18 cellular contexts compared by ENCODE assay signal in the genomic region with DNA sequence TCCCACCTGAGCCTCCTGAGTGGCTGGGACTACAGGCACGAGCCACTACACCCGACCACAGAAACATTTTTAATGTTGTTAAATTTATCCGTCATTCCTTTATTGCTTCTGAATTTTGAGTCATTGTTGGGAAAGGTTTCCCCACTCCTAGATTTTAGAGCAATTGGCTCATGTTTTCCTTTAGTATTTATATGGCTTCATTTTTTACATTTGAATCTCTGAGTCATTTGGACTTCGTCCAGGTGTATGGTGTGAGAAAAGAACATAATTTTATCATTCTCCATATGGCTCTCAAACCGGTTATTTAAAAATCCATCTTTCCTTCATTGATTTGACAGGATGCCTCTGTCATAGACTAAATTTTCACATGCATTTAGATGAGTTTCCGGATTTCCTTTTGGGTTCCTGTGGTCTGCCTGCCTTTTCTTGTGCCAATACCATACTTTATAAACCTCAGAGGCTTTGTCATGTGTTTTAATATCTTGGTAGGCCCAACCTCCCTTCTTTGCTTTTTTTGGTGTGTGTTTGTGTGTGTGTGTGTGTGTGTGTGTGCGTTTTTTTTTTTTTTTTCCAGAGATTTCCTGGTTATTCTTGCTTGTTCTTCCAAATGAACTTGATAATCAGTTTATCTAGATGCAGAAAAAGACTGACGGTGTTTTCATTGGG. TPM values are rescaled to one million over a fixed set of nuclear protein-coding genes. Genes with fewer than 3 reads are reported as not detected.
DNase-seq lines count a peak whose midpoint lies in the region; ATAC-seq and TF ChIP-seq lines count a peak whose summit lies in the region.
"Had no signal": no experiment of that assay in that cellular context is flagged by ENCODE, and none has a peak within 500 bp of the region (broad histone marks: within the 10 kb centered on the region; RNA-seq: fewer than 3 reads in every experiment).

No MANE protein-coding gene starts in this region.

- POLR2A ChIA-PET in AG04450 (lab: Yijun Ruan, JAX), result no interaction called here

- H3K27me3 ChIP-seq in AG04450 (ENCODE audit: control insufficient read depth, insufficient read depth, low read length) (peaks cover 26% of the 10 kb centered on the region), adipocyte (replicated peaks; ENCODE audit: control insufficient read depth, insufficient read depth, low read length) (peaks cover 20% of the 10 kb centered on the region)
- H3K27me3 ChIP-seq: gastroesophageal sphincter, upper lobe of left lung had no signal

- H3K36me3 ChIP-seq in adipocyte (ENCODE audit: control insufficient read depth, insufficient read depth, low read length, severe bottlenecking), result no peaks in the 10 kb centered on the region
- H3K36me3 ChIP-seq: gastroesophageal sphincter, upper lobe of left lung had no signal

- H3K4me3 ChIP-seq in AG04450 (ENCODE audit: low read depth, low read length) (no peak overlapping the region), adipocyte (ENCODE audit: low read length) (no peak overlapping the region), fibroblast of the aortic adventitia (ENCODE audit: low read depth, low read length) (no peak overlapping the region)
- H3K4me3 ChIP-seq: gastroesophageal sphincter, upper lobe of left lung had no signal

- H3K4me1 ChIP-seq in adipocyte (ENCODE audit: control insufficient read depth, insufficient read depth, low read length), result no peaks in the 10 kb centered on the region
- H3K4me1 ChIP-seq: gastroesophageal sphincter, upper lobe of left lung had no signal

- peaks cover 20% of the 10 kb centered on the region for H3K9me3 ChIP-seq in AG04450 (ENCODE audit: control insufficient read depth, insufficient read depth, low read length)
- H3K9me3 ChIP-seq in adipocyte (ENCODE audit: control insufficient read depth, low read length), result peaks cover 24% of the 10 kb centered on the region

- DNase-seq in AG04450 (ENCODE audit: low read depth, low spot score) (peak; percentile 8), HT1080 (ENCODE audit: low read depth) (peak; percentile 81), adipocyte (ENCODE audit: low read depth) (peak; percentile 71), fibroblast of the aortic adventitia (ENCODE audit: low read depth) (peak; percentile 72), globus pallidus (ENCODE audit: low spot score) (no peak), GM13977 (ENCODE audit: low spot score) (no peak)
- DNase-seq: ACHN; activated CD4-positive, alpha-beta memory T cell treated with anti-CD3 and anti-CD28 coated beads for 36 hours; activated gamma-delta T cell treated with Interleukin-2 at 50 U/mL for 16 hours; DND-41; NCI-H2081 treated with DMSO at 0.1 percent for 48 hours; T-helper 9 cell had no signal

- no peak overlapping the region for H3K27ac ChIP-seq in AG04450 (ENCODE audit: low read depth, low read length)
- H3K27ac ChIP-seq: gastroesophageal sphincter, KMS-11, upper lobe of left lung had no signal

- ATAC-seq in HG03460 (IDR thresholded peaks at IDR 0.05; ENCODE audit: unreplicated experiment) (no peak), GM18502 (IDR thresholded peaks at IDR 0.05; ENCODE audit: poor library complexity, unreplicated experiment) (no peak)
- ATAC-seq: gastroesophageal sphincter had no signal

- in situ Hi-C loops in GM13977 (cut with MboI; ENCODE audit: low pct_unique_long_range_greater_than_20kb, low sequenced_read_pairs, unreplicated experiment), result no loop called here

- H3K9ac ChIP-seq in adipocyte (ENCODE audit: low read length), result no peak overlapping the region
- H3K9ac ChIP-seq: KMS-11 had no signal

- CTCF ChIA-PET in AG04450 (lab: Charles Lee), result no interaction called here

- no peak for TF ChIP-seq CTCF in AG04450 (IDR thresholded peaks at IDR 0.05; ENCODE audit: low read depth, low read length)
- TF ChIP-seq CTCF in fibroblast of the aortic adventitia (IDR thresholded peaks at IDR 0.05; ENCODE audit: insufficient read depth, low read length), result no peak
- TF ChIP-seq CTCF in GM13977 (IDR thresholded peaks at IDR 0.05; ENCODE audit: extremely low read depth, insufficient read depth, missing control alignments), result no peak

RNA-seq across cellular contexts. Expression of a gene that starts 30.9 kb away (rescaled TPM):
- not detected in 2 replicates for polyA plus RNA-seq in AG04450 (2011; rRNA removed)
- polyA minus RNA-seq in AG04450 (2011; rRNA and poly(A)+ RNA removed), result not detected in 2 replicates
- total RNA-seq in HT1080 (2014; rRNA removed; shearing (Covaris generic)), result not detected in 2 replicates
- not detected in 2 replicates for polyA plus RNA-seq in HT1080 (2015; cell fraction: cytosol; rRNA removed)
- not detected in 2 replicates for polyA plus RNA-seq in HT1080 (2015; cell fraction: nucleus; rRNA removed)
- total RNA-seq in fibroblast of the aortic adventitia (ENCODE audit: low replicate concordance), result not detected in 2 replicates
- total RNA-seq: activated CD4-positive, alpha-beta memory T cell treated with anti-CD3 and anti-CD28 coated beads for 36 hours; gastroesophageal sphincter; skeletal muscle tissue; upper lobe of left lung had no signal

Comparison
In these comparisons a context has a peak if more than half of its experiments do, and no peak if none do; other contexts are left out.
1. DNase-seq: peak in AG04450 (single experiment), HT1080 (single experiment), adipocyte (single experiment) and fibroblast of the aortic adventitia (single experiment); none in globus pallidus (single experiment) and GM13977 (single experiment).